Comparison of ENCODE assay signal across 10 cellular contexts in genomic region chr1:61226791-61227567, GRCh38.
DNase-seq lines count a peak whose midpoint lies in the region; ATAC-seq, FAIRE-seq and TF ChIP-seq lines count a peak whose summit lies in the region.
"Had no signal": no experiment of that assay in that cellular context is flagged by ENCODE, and none has a peak within 500 bp of the region (broad histone marks: within the 10 kb centered on the region; RNA-seq: fewer than 3 reads in every experiment).

No MANE protein-coding gene starts in this region.

- H2BK120ac ChIP-seq in H1 (replicated peaks; ENCODE audit: low read depth, low read length) = no peak overlapping the region

- FAIRE-seq in H1 (lab: Jason Lieb, UNC) (peak; percentile 57), GM19239 (lab: Jason Lieb, UNC) (no peak)

- no peaks in the 10 kb centered on the region for H3K27me3 ChIP-seq in H1 (replicated peaks in 1 of 4; ENCODE audit: control insufficient read depth in 3 of 4, extremely low read depth in 1 of 4, insufficient read depth in 3 of 4, low read length in 3 of 4)
- no peaks in the 10 kb centered on the region for H3K27me3 ChIP-seq in HAP-1 (ENCODE audit: low read depth)
- no peaks in the 10 kb centered on the region for H3K27me3 ChIP-seq in CD8-positive, alpha-beta T cell (ENCODE audit: insufficient read depth, low read length)

- no peak overlapping the region for H3K4me2 ChIP-seq in H1 (ENCODE audit: insufficient read depth in 1 of 2, low read depth in 2 of 2, low read length in 2 of 2)

- no peak overlapping the region for H3K18ac ChIP-seq in H1 (ENCODE audit: extremely low read depth, low read length)

- TF ChIP-seq RAD21 in H1 (IDR thresholded peaks at IDR 0.05 in 1 of 2, conservative IDR thresholded peaks at IDR 0.05 in 1 of 2; ENCODE audit: low read depth in 2 of 2, low read length in 2 of 2) = no peak

- no peaks in the 10 kb centered on the region for H3K23me2 ChIP-seq in H1 (ENCODE audit: low read depth, low read length)

- H2BK12ac ChIP-seq in H1 (ENCODE audit: low read depth, low read length) = no peak overlapping the region

- H4K8ac ChIP-seq in H1 (ENCODE audit: extremely low read depth, insufficient read depth, low read length) = no peak overlapping the region

- H3K4me3 ChIP-seq in H1 (ENCODE audit: extremely low read depth in 1 of 4, insufficient read depth in 2 of 4, low read depth in 3 of 4, low read length in 4 of 4) (no peak overlapping the region), HAP-1 (no peak overlapping the region)
- no peak overlapping the region for H3K4me3 ChIP-seq in CD8-positive, alpha-beta T cell (ENCODE audit: low read depth, low read length)

- no peak for TF ChIP-seq EP300 in H1 (IDR thresholded peaks at IDR 0.05; ENCODE audit: borderline replicate concordance in 1 of 2, low read depth in 2 of 2, low read length in 2 of 2)

- H3K4me1 Mint-ChIP-seq in progenitor cell of endocrine pancreas (ENCODE audit: low read depth) = no peaks in the 10 kb centered on the region
- no peaks in the 10 kb centered on the region for H3K4me1 Mint-ChIP-seq in CD8-positive, alpha-beta T cell (ENCODE audit: low read depth)
- H3K4me1 Mint-ChIP-seq in T-helper 2 cell treated with Interferon-gamma antibody and Interleukin-4, amounts not matched to agents 5 μg/mL and 100 μg/mL, for 36 hours (ENCODE audit: low read depth) = no peaks in the 10 kb centered on the region

- H4K91ac ChIP-seq in H1 (replicated peaks; ENCODE audit: insufficient read length, low read length) = no peak overlapping the region

- in situ Hi-C loops in HAP-1 (cut with MboI; ENCODE audit: low sequenced_read_pairs) = no loop called here

- no peak overlapping the region for H3K4ac ChIP-seq in H1 (replicated peaks; ENCODE audit: insufficient read length, low read depth, low read length)

- H3K4me3 Mint-ChIP-seq in progenitor cell of endocrine pancreas (ENCODE audit: low read depth) = no peak overlapping the region
- no peak overlapping the region for H3K4me3 Mint-ChIP-seq in CD8-positive, alpha-beta T cell
- no peak overlapping the region for H3K4me3 Mint-ChIP-seq in T-helper 2 cell treated with Interferon-gamma antibody and Interleukin-4, amounts not matched to agents 5 μg/mL and 100 μg/mL, for 36 hours

- no peak overlapping the region for H2AFZ ChIP-seq in H1 (ENCODE audit: low read length)

- H3K36me3 Mint-ChIP-seq in progenitor cell of endocrine pancreas (ENCODE audit: insufficient read depth) = no peaks in the 10 kb centered on the region
- no peaks in the 10 kb centered on the region for H3K36me3 Mint-ChIP-seq in CD8-positive, alpha-beta T cell
- H3K36me3 Mint-ChIP-seq in T-helper 2 cell treated with Interferon-gamma antibody and Interleukin-4, amounts not matched to agents 5 μg/mL and 100 μg/mL, for 36 hours (ENCODE audit: low read depth) = no peaks in the 10 kb centered on the region

- no peaks in the 10 kb centered on the region for H3K36me3 ChIP-seq in H1 (ENCODE audit: control insufficient read depth in 2 of 4, insufficient read depth in 4 of 4, low read length in 3 of 4)
- H3K36me3 ChIP-seq in HAP-1 (replicated peaks) = no peaks in the 10 kb centered on the region
- H3K36me3 ChIP-seq in CD8-positive, alpha-beta T cell (ENCODE audit: insufficient read depth, low read length) = no peaks in the 10 kb centered on the region

- H3K9me3 ChIP-seq in H1 (ENCODE audit: insufficient read depth in 2 of 2, low read depth in 1 of 2, low read length in 1 of 2) = no peaks in the 10 kb centered on the region
- no peaks in the 10 kb centered on the region for H3K9me3 ChIP-seq in HAP-1
- no peaks in the 10 kb centered on the region for H3K9me3 ChIP-seq in CD8-positive, alpha-beta T cell (ENCODE audit: low read length)

- H3K4me1 ChIP-seq in H1 (replicated peaks in 1 of 4; ENCODE audit: control insufficient read depth in 3 of 4, insufficient read depth in 4 of 4, low read length in 3 of 4) (peaks cover 0 to 4% (median 0%) of the 10 kb centered on the region in 4 experiments; a peak in 1 of 7 replicates), HAP-1 (peaks cover 15% of the 10 kb centered on the region)
- H3K4me1 ChIP-seq in CD8-positive, alpha-beta T cell (ENCODE audit: insufficient read depth, low read length) = no peaks in the 10 kb centered on the region

- H2BK15ac ChIP-seq in H1 (ENCODE audit: low read length) = no peak overlapping the region

- H3K9ac ChIP-seq in H1 (replicated peaks in 1 of 4; ENCODE audit: extremely low read depth in 1 of 4, low read depth in 3 of 4, low read length in 3 of 4) = no peak overlapping the region

- CTCF ChIA-PET in H1 (lab: Charles Lee; ENCODE audit: partially characterized antibody) = interaction anchor here (1.2 kb wide), 1 partner anchor 10 kb away, joined by 4 read pairs; no protein-coding TSS in a partner anchor
- CTCF ChIA-PET in CD8-positive, alpha-beta T cell (lab: Charles Lee) = interaction anchor here (0.6 to 1.2 kb wide), 2 partner anchors 10 to 36 kb away, joined by 3 read pairs; no protein-coding TSS in a partner anchor

- WGBS in H1 (ENCODE audit: extremely low coverage in 1 of 2, insufficient coverage in 1 of 2, insufficient read length in 1 of 2, insufficient replicate concordance in 2 of 2, low coverage in 1 of 2, low lambda C conversion rate in 2 of 2, missing lambda C conversion rate in 1 of 2), 2 experiments = 85% methylated on average over 12 of the region's 12 CpGs; no CpG with 5 or more reads in 1 of the 2 experiments

- DNase-seq in DMS53 (lab: John Stamatoyannopoulos, UW) (peak; percentile 95), NCI-H2171 treated with DMSO at 0.1 percent for 48 hours (lab: John Stamatoyannopoulos, UW) (peak; percentile 98), H1 (ENCODE audit: low read depth in 1 of 2, low spot score in 2 of 2) (no peak), progenitor cell of endocrine pancreas (ENCODE audit: low spot score, unreplicated experiment) (no peak), HAP-1 (ENCODE audit: low spot score in 2 of 2) (no peak), GM19239 (ENCODE audit: insufficient read length, low spot score) (no peak)
- DNase-seq in CD8-positive, alpha-beta T cell = no peak
- DNase-seq in T-helper 2 cell treated with Interferon-gamma antibody and Interleukin-4, amounts not matched to agents 5 μg/mL and 100 μg/mL, for 36 hours (ENCODE audit: low spot score) = no peak
- DNase-seq: Calu3, Karpas-422 had no signal

- no peak overlapping the region for H3K14ac ChIP-seq in H1 (ENCODE audit: insufficient read length)

- H3K27ac ChIP-seq in H1 (ENCODE audit: low read depth, low read length) = no peak overlapping the region
- no peak overlapping the region for H3K27ac ChIP-seq in CD8-positive, alpha-beta T cell (ENCODE audit: low read depth, low read length)

- intact Hi-C loops in CD8-positive, alpha-beta T cell (cut with DNase I, micrococcal nuclease) = no loop called here

- H3K9me3 Mint-ChIP-seq in progenitor cell of endocrine pancreas (ENCODE audit: low read depth) = no peaks in the 10 kb centered on the region
- H3K9me3 Mint-ChIP-seq in CD8-positive, alpha-beta T cell = no peaks in the 10 kb centered on the region
- no peaks in the 10 kb centered on the region for H3K9me3 Mint-ChIP-seq in T-helper 2 cell treated with Interferon-gamma antibody and Interleukin-4, amounts not matched to agents 5 μg/mL and 100 μg/mL, for 36 hours

- H3K27me3 Mint-ChIP-seq in progenitor cell of endocrine pancreas = peaks cover 15% of the 10 kb centered on the region
- no peaks in the 10 kb centered on the region for H3K27me3 Mint-ChIP-seq in CD8-positive, alpha-beta T cell (ENCODE audit: low read depth)
- H3K27me3 Mint-ChIP-seq in T-helper 2 cell treated with Interferon-gamma antibody and Interleukin-4, amounts not matched to agents 5 μg/mL and 100 μg/mL, for 36 hours (ENCODE audit: low read depth) = peaks cover 19% of the 10 kb centered on the region

- H2BK5ac ChIP-seq in H1 (ENCODE audit: low read depth, low read length) = no peak overlapping the region

- no peak overlapping the region for H4K5ac ChIP-seq in H1 (ENCODE audit: insufficient read length, low read depth, low read length)

- no peaks in the 10 kb centered on the region for H3K79me2 ChIP-seq in H1 (ENCODE audit: control insufficient read depth in 1 of 2, insufficient read depth in 2 of 2, low read length in 2 of 2)

- no peak overlapping the region for H3K56ac ChIP-seq in H1 (replicated peaks; ENCODE audit: insufficient read length, low read depth, low read length)

- H4K20me1 ChIP-seq in H1 (replicated peaks in 1 of 2; ENCODE audit: control insufficient read depth in 1 of 2, insufficient read depth in 2 of 2, low read length in 2 of 2) = no peaks in the 10 kb centered on the region

- peak overlapping the region; percentile 15 for H3K27ac Mint-ChIP-seq in progenitor cell of endocrine pancreas
- no peak overlapping the region for H3K27ac Mint-ChIP-seq in CD8-positive, alpha-beta T cell
- H3K27ac Mint-ChIP-seq in T-helper 2 cell treated with Interferon-gamma antibody and Interleukin-4, amounts not matched to agents 5 μg/mL and 100 μg/mL, for 36 hours = no peak overlapping the region

- H2BK20ac ChIP-seq in H1 (ENCODE audit: low read length) = no peak overlapping the region

- TF ChIP-seq CTCF in H1 (IDR thresholded peaks at IDR 0.05; ENCODE audit: control extremely low read depth in 1 of 3, insufficient read depth in 1 of 3, low read depth in 1 of 3, low read length in 3 of 3) (no peak), progenitor cell of endocrine pancreas (IDR thresholded peaks at IDR 0.05; ENCODE audit: unreplicated experiment) (no peak)
- TF ChIP-seq CTCF in CD8-positive, alpha-beta T cell (IDR thresholded peaks at IDR 0.05) = no peak

- H2AK5ac ChIP-seq in H1 (ENCODE audit: low read depth, low read length) = no peak overlapping the region

- no peak overlapping the region for H3K23ac ChIP-seq in H1 (ENCODE audit: insufficient read length)

- TF ChIP-seq POLR2A in H1 (IDR thresholded peaks at IDR 0.05; ENCODE audit: control extremely low read depth in 1 of 2, low read depth in 2 of 2, low read length in 2 of 2) = no peak

- no peaks in the 10 kb centered on the region for H3K79me1 ChIP-seq in H1 (ENCODE audit: low read depth, low read length)

- POLR2A ChIA-PET in H1 (lab: Charles Lee; ENCODE audit: partially characterized antibody) = no interaction called here
- POLR2A ChIA-PET in CD8-positive, alpha-beta T cell (lab: Charles Lee) = no interaction called here

- no peak for ATAC-seq in CD8-positive, alpha-beta T cell

TF ChIP-seq in H1, 55 proteins besides CTCF, POLR2A, EP300 and RAD21 (continues in another document):
- no peak for TF ChIP-seq NRF1 (IDR thresholded peaks at IDR 0.05; ENCODE audit: low read depth, low read length)
- TF ChIP-seq ASH2L (IDR thresholded peaks at IDR 0.05; ENCODE audit: low read length) = no peak
- no peak for TF ChIP-seq POU5F1 (IDR thresholded peaks at IDR 0.05; ENCODE audit: low read depth, low read length)
- no peak for TF ChIP-seq SIX5 (IDR thresholded peaks at IDR 0.05; ENCODE audit: low read depth, low read length)
- no peak for TF ChIP-seq SP4 (IDR thresholded peaks at IDR 0.05; ENCODE audit: low read length)
- TF ChIP-seq TCF12 (IDR thresholded peaks at IDR 0.05; ENCODE audit: low read depth, low read length) = no peak
- TF ChIP-seq MAX (IDR thresholded peaks at IDR 0.05) = no peak
- TF ChIP-seq YY1 (IDR thresholded peaks at IDR 0.05; ENCODE audit: low read depth, low read length) = no peak

Comparison
In these comparisons a context has a peak if more than half of its experiments do, and no peak if none do; other contexts are left out.
1. DNase-seq: peak in DMS53 (single experiment) and NCI-H2171 treated with DMSO at 0.1 percent for 48 hours (single experiment); none in H1 (0 of 2), progenitor cell of endocrine pancreas (single experiment), HAP-1 (0 of 2), GM19239 (single experiment), CD8-positive, alpha-beta T cell (0 of 7) and T-helper 2 cell treated with Interferon-gamma antibody and Interleukin-4, amounts not matched to agents 5 μg/mL and 100 μg/mL, for 36 hours (single experiment).